ENCODE assay signal across 22 cellular contexts in the genomic region with DNA sequence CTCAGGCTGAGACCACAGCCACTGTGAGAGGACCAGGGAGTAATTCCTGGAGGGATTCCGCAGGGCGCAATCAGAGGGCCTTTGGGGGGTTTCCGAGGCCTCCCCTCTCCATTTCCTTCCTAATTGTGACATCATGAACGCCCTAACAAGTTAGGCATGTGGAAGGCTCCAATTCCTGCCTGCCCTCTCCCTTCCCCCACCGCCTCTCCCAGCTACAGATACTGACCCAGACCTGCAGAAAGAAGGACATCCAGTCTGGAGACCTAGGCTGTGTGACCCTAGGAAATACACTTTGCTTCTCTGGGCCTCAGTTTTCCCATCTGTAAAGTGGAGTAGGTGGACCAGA.
"Had no signal": no experiment of that assay in that cellular context is flagged by ENCODE, and none has a peak within 500 bp of the region (broad histone marks: within the 10 kb centered on the region; RNA-seq: fewer than 3 reads in every experiment).

No MANE protein-coding gene starts in this region.

- H2AFZ ChIP-seq: parathyroid adenoma had no signal

- ATAC-seq: effector memory CD8-positive, alpha-beta T cell; left lung; natural killer cell; stimulated activated naive B cell treated with anti-CD40 and anti-IgM and Interleukin-4, amounts not matched to agents 10 μg/mL and 1 μg/mL and 100 μg/mL, for 72 hours had no signal

- H3K27me3 Mint-ChIP-seq: effector memory CD8-positive, alpha-beta T cell had no signal

- H3K4me3 Mint-ChIP-seq: effector memory CD8-positive, alpha-beta T cell; natural killer cell; stimulated activated naive B cell treated with anti-CD40 and anti-IgM and Interleukin-4, amounts not matched to agents 10 μg/mL and 1 μg/mL and 100 μg/mL, for 72 hours; stimulated activated naive CD8-positive, alpha-beta T cell treated with anti-CD3 and anti-CD28 coated beads, Interleukin-15, Interleukin-2, amounts not matched to agents 100 ng/mL and 50 ng/mL, for 24 hours had no signal

- H3K4me1 Mint-ChIP-seq: natural killer cell; stimulated activated naive B cell treated with anti-CD40 and anti-IgM and Interleukin-4, amounts not matched to agents 10 μg/mL and 1 μg/mL and 100 μg/mL, for 72 hours had no signal

- H3K79me2 ChIP-seq: parathyroid adenoma had no signal

- H3K9me3 ChIP-seq: esophagus squamous epithelium, left lung, neutrophil, right atrium auricular region, thoracic aorta, tibial nerve, upper lobe of left lung had no signal

- H3K27ac ChIP-seq: esophagus squamous epithelium, left lung, neutrophil, parathyroid adenoma, right atrium auricular region, skin epidermis, thoracic aorta, tibial nerve, upper lobe of left lung had no signal

- DNase-seq: cerebellar nuclear complex; cortex of kidney; effector memory CD8-positive, alpha-beta T cell; erythroblast; esophagus squamous epithelium; foreskin melanocyte; kidney; left lung; mesenchymal stem cell; natural killer cell; stimulated activated CD4-positive, alpha-beta T cell treated with anti-CD3 and anti-CD28 coated beads, Interleukin-15, amount 100 ng/mL, for 24 hours; stimulated activated CD4-positive, alpha-beta T cell treated with anti-CD3 and anti-CD28 coated beads, Interleukin-2, amount 100 ng/mL, for 48 hours; stimulated activated naive B cell treated with anti-CD40 and anti-IgM and Interleukin-4, amounts not matched to agents 10 μg/mL and 1 μg/mL and 100 μg/mL, for 72 hours; upper lobe of left lung had no signal

- H3K27ac Mint-ChIP-seq: effector memory CD8-positive, alpha-beta T cell; natural killer cell; progenitor cell of endocrine pancreas; stimulated activated naive B cell treated with anti-CD40 and anti-IgM and Interleukin-4, amounts not matched to agents 10 μg/mL and 1 μg/mL and 100 μg/mL, for 72 hours; stimulated activated naive CD8-positive, alpha-beta T cell treated with anti-CD3 and anti-CD28 coated beads, Interleukin-15, Interleukin-2, amounts not matched to agents 100 ng/mL and 50 ng/mL, for 24 hours had no signal

- H3K4me1 ChIP-seq: esophagus squamous epithelium, left lung, parathyroid adenoma, right atrium auricular region, tibial nerve, upper lobe of left lung had no signal

- H3K27me3 ChIP-seq: left lung, right atrium auricular region, tibial nerve, upper lobe of left lung had no signal

- H3K36me3 ChIP-seq: esophagus squamous epithelium, left lung, neutrophil, right atrium auricular region, thoracic aorta, tibial nerve, upper lobe of left lung had no signal

- H3K9me3 Mint-ChIP-seq: natural killer cell had no signal

- H3K4me3 ChIP-seq: esophagus squamous epithelium, left lung, right atrium auricular region, skin epidermis, thoracic aorta, tibial nerve, upper lobe of left lung had no signal

- H3K36me3 Mint-ChIP-seq: natural killer cell; stimulated activated naive B cell treated with anti-CD40 and anti-IgM and Interleukin-4, amounts not matched to agents 10 μg/mL and 1 μg/mL and 100 μg/mL, for 72 hours had no signal

- H3K9ac ChIP-seq: parathyroid adenoma had no signal
